ENCODE assay signal across 8 cellular contexts in the genomic region with DNA sequence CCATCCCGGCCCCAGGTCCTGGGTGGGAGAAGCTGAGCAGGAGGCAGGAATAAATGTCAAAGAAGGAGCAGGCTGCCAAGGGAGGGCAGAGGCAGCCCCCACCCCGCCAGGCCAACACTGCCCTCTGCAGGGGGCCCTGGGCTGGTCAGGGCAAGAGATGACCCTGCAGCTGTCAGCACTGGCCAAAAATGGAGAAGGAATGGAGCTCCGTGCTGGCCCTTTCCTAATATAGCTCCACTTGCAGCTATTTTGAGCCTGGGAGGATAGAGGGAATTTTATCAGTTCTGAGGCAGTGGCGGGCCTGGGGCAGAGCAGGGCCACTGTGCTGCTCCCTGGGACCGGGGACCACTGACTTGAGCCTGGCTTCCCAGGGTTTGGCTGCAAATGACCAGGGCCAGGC. TPM values are rescaled to one million over a fixed set of nuclear protein-coding genes. Genes with fewer than 3 reads are reported as not detected.
A peak's percentile ranks its signal among the peaks of the same experiment; 100 is the strongest.
DNase-seq lines count a peak whose midpoint lies in the region; ATAC-seq, FAIRE-seq and TF ChIP-seq lines count a peak whose summit lies in the region.

No MANE protein-coding gene starts in this region.

- ATAC-seq in activated CD4-positive, alpha-beta T cell treated with anti-CD3 and anti-CD28 coated beads for 36 hours: no peak

- no peak overlapping the region for H2AFZ ChIP-seq in keratinocyte (ENCODE audit: control insufficient read depth, low read length)

- POLR2A ChIA-PET in activated CD4-positive, alpha-beta T cell treated with anti-CD3 and anti-CD28 coated beads for 36 hours (lab: Charles Lee): no interaction called here

- H3K36me3 ChIP-seq in ascending aorta (peaks cover 27 to 31% of the 10 kb centered on the region in 2 donors), keratinocyte (ENCODE audit: control insufficient read depth in 2 of 2, extremely low read depth in 1 of 2, insufficient read depth in 2 of 2, low read length in 2 of 2) (no peaks in the 10 kb centered on the region), uterus (no peaks in the 10 kb centered on the region)

- FAIRE-seq in keratinocyte (lab: Jason Lieb, UNC): no peak

- H3K79me2 ChIP-seq in keratinocyte (ENCODE audit: control insufficient read depth, insufficient read depth, low read length): no peaks in the 10 kb centered on the region

- peak overlapping the region in 1 of 2 donors; percentile 36 for H3K4me3 ChIP-seq in ascending aorta
- no peak overlapping the region for H3K4me3 ChIP-seq in keratinocyte (ENCODE audit: control insufficient read depth in 2 of 3, extremely low read depth in 1 of 3, insufficient read depth in 2 of 3, low read depth in 1 of 3, low read length in 3 of 3)
- no peak overlapping the region for H3K4me3 ChIP-seq in uterus

- no peak overlapping the region for H3K9ac ChIP-seq in keratinocyte (ENCODE audit: control insufficient read depth, extremely low read depth, insufficient read depth, low read length)

- H3K9me1 ChIP-seq in keratinocyte (ENCODE audit: control insufficient read depth, extremely low read depth, insufficient read depth, low read length): no peaks in the 10 kb centered on the region

- H3K36me3 Mint-ChIP-seq in activated CD4-positive, alpha-beta T cell treated with anti-CD3 and anti-CD28 coated beads for 36 hours (ENCODE audit: low read depth): no peaks in the 10 kb centered on the region
- no peaks in the 10 kb centered on the region for H3K36me3 Mint-ChIP-seq in activated T-helper 1 cell treated with anti-CD3 and anti-CD28 coated beads, Interleukin-12 subunit alpha, Interleukin-12 subunit beta, Interleukin-2, Interleukin-4 antibody, amounts not matched to agents 30 ng/mL and 10 ng/mL and 1 ng/mL, durations not matched to agents 14 hours and 24 hours and 36 hours (ENCODE audit: low read depth)

- intact Hi-C loops in activated CD4-positive, alpha-beta T cell treated with anti-CD3 and anti-CD28 coated beads for 36 hours (cut with DNase I, micrococcal nuclease): no loop called here
- intact Hi-C loops in ascending aorta (cut with DNase I): loop anchor here (5.0 kb wide), 1 partner anchor 162 kb away; a partner anchor contains a TSS
- intact Hi-C loops in uterus (cut with DNase I; ENCODE audit: low total_unique reads): no loop called here
- intact Hi-C loops in activated T-helper 1 cell treated with anti-CD3 and anti-CD28 coated beads, Interleukin-12 subunit alpha, Interleukin-12 subunit beta, Interleukin-2, Interleukin-4 antibody, amounts not matched to agents 30 ng/mL and 10 ng/mL and 1 ng/mL, durations not matched to agents 14 hours and 24 hours and 36 hours (cut with micrococcal nuclease): no loop called here

- peak; percentile 55 to 60 (median 60) for TF ChIP-seq CTCF in ascending aorta (IDR thresholded peaks at IDR 0.05)
- peak in 2 of 3 experiments; percentile 37 to 59 for TF ChIP-seq CTCF in keratinocyte (optimal IDR thresholded peaks at IDR 0.05 in 1 of 3, IDR thresholded peaks at IDR 0.05 in 1 of 3, conservative IDR thresholded peaks at IDR 0.05 in 1 of 3; ENCODE audit: extremely low read depth in 1 of 3, insufficient read depth in 2 of 3, low read length in 3 of 3)
- peak in 3 of 4 experiments; percentile 42 to 55 (median 47) for TF ChIP-seq CTCF in uterus (IDR thresholded peaks at IDR 0.05)

- no peaks in the 10 kb centered on the region for H3K9me3 ChIP-seq in ascending aorta
- no peaks in the 10 kb centered on the region for H3K9me3 ChIP-seq in keratinocyte (ENCODE audit: control insufficient read depth, low read depth, low read length)
- no peaks in the 10 kb centered on the region for H3K9me3 ChIP-seq in uterus

- no peaks in the 10 kb centered on the region for H3K27me3 Mint-ChIP-seq in activated CD4-positive, alpha-beta T cell treated with anti-CD3 and anti-CD28 coated beads for 36 hours
- H3K27me3 Mint-ChIP-seq in activated T-helper 1 cell treated with anti-CD3 and anti-CD28 coated beads, Interleukin-12 subunit alpha, Interleukin-12 subunit beta, Interleukin-2, Interleukin-4 antibody, amounts not matched to agents 30 ng/mL and 10 ng/mL and 1 ng/mL, durations not matched to agents 14 hours and 24 hours and 36 hours (ENCODE audit: insufficient read depth): peaks cover 2% of the 10 kb centered on the region

- H3K4me2 ChIP-seq in keratinocyte (ENCODE audit: control insufficient read depth, extremely low read depth, insufficient read depth, low read depth, low read length): no peak overlapping the region

- no peak for TF ChIP-seq POLR2A in uterus (IDR thresholded peaks at IDR 0.05)

- H3K27ac ChIP-seq in ascending aorta (peak overlapping the region; percentile 78 to 81), keratinocyte (ENCODE audit: control insufficient read depth, insufficient read depth, low read length) (no peak overlapping the region), uterus (peak overlapping the region; percentile 73 to 78)

- peak; percentile 14 for DNase-seq in activated CD4-positive, alpha-beta T cell treated with anti-CD3 and anti-CD28 coated beads for 36 hours
- no peak for DNase-seq in activated CD4-positive, alpha-beta T cell treated with anti-CD3 and anti-CD28 coated beads for 1 hour
- DNase-seq in ascending aorta (ENCODE audit: low spot score in 2 of 2): peak in 1 of 2 donors; percentile 81
- DNase-seq in keratinocyte (ENCODE audit: low read depth, low spot score): no peak
- DNase-seq in uterus: peak; percentile 59 to 61
- DNase-seq in DMS153 treated with DMSO at 0.1 percent for 48 hours (lab: John Stamatoyannopoulos, UW; ENCODE audit: unreplicated experiment): no peak
- no peak for DNase-seq in T-helper 2 cell
- DNase-seq in activated T-helper 1 cell treated with anti-CD3 and anti-CD28 coated beads, Interleukin-12 subunit alpha, Interleukin-12 subunit beta, Interleukin-2, Interleukin-4 antibody, amounts not matched to agents 30 ng/mL and 10 ng/mL and 1 ng/mL, durations not matched to agents 14 hours and 24 hours and 36 hours (ENCODE audit: low spot score): no peak

- H3K4me3 Mint-ChIP-seq in activated CD4-positive, alpha-beta T cell treated with anti-CD3 and anti-CD28 coated beads for 36 hours: no peak overlapping the region
- no peak overlapping the region for H3K4me3 Mint-ChIP-seq in activated T-helper 1 cell treated with anti-CD3 and anti-CD28 coated beads, Interleukin-12 subunit alpha, Interleukin-12 subunit beta, Interleukin-2, Interleukin-4 antibody, amounts not matched to agents 30 ng/mL and 10 ng/mL and 1 ng/mL, durations not matched to agents 14 hours and 24 hours and 36 hours

- no peaks in the 10 kb centered on the region for H3K4me1 Mint-ChIP-seq in activated CD4-positive, alpha-beta T cell treated with anti-CD3 and anti-CD28 coated beads for 36 hours
- H3K4me1 Mint-ChIP-seq in activated T-helper 1 cell treated with anti-CD3 and anti-CD28 coated beads, Interleukin-12 subunit alpha, Interleukin-12 subunit beta, Interleukin-2, Interleukin-4 antibody, amounts not matched to agents 30 ng/mL and 10 ng/mL and 1 ng/mL, durations not matched to agents 14 hours and 24 hours and 36 hours (ENCODE audit: low read depth): no peaks in the 10 kb centered on the region

- H3K9me3 Mint-ChIP-seq in activated CD4-positive, alpha-beta T cell treated with anti-CD3 and anti-CD28 coated beads for 36 hours (ENCODE audit: low read depth): no peaks in the 10 kb centered on the region
- no peaks in the 10 kb centered on the region for H3K9me3 Mint-ChIP-seq in activated T-helper 1 cell treated with anti-CD3 and anti-CD28 coated beads, Interleukin-12 subunit alpha, Interleukin-12 subunit beta, Interleukin-2, Interleukin-4 antibody, amounts not matched to agents 30 ng/mL and 10 ng/mL and 1 ng/mL, durations not matched to agents 14 hours and 24 hours and 36 hours

- H4K20me1 ChIP-seq in keratinocyte (ENCODE audit: control insufficient read depth, extremely low read depth, insufficient read depth, low read length): no peaks in the 10 kb centered on the region

- H3K27me3 ChIP-seq in ascending aorta (no peaks in the 10 kb centered on the region), keratinocyte (ENCODE audit: control insufficient read depth, extremely low read depth, insufficient read depth, low read length) (peaks cover 21% of the 10 kb centered on the region), uterus (no peaks in the 10 kb centered on the region)

- H3K4me1 ChIP-seq in ascending aorta: peaks cover 21 to 71% of the 10 kb centered on the region in 2 donors
- H3K4me1 ChIP-seq in keratinocyte (ENCODE audit: control insufficient read depth, extremely low read depth, insufficient read depth, low read length): no peaks in the 10 kb centered on the region
- no peaks in the 10 kb centered on the region for H3K4me1 ChIP-seq in uterus

- no peak overlapping the region for H3K27ac Mint-ChIP-seq in activated CD4-positive, alpha-beta T cell treated with anti-CD3 and anti-CD28 coated beads for 36 hours
- H3K27ac Mint-ChIP-seq in activated T-helper 1 cell treated with anti-CD3 and anti-CD28 coated beads, Interleukin-12 subunit alpha, Interleukin-12 subunit beta, Interleukin-2, Interleukin-4 antibody, amounts not matched to agents 30 ng/mL and 10 ng/mL and 1 ng/mL, durations not matched to agents 14 hours and 24 hours and 36 hours: no peak overlapping the region

- CTCF ChIA-PET in activated CD4-positive, alpha-beta T cell treated with anti-CD3 and anti-CD28 coated beads for 36 hours (lab: Charles Lee): interaction anchor here (0.8 to 1.0 kb wide), 3 partner anchors 10 to 207 kb away, joined by 3 read pairs; no protein-coding TSS in a partner anchor

- dilution Hi-C loops in keratinocyte (cut with MboI; ENCODE audit: extremely low pct_ligation_motif_present, low sequenced_read_pairs): no loop called here

RNA-seq across cellular contexts. Expression of a gene that starts 16.0 kb away (rescaled TPM):
- total RNA-seq in activated CD4-positive, alpha-beta T cell treated with anti-CD3 and anti-CD28 coated beads for 36 hours: under 1 TPM; 0.05 to 0.09 TPM
- total RNA-seq in ascending aorta (27.4 TPM), uterus (10 to 100 TPM in 1 of 4 donors, 1 to 10 TPM in 2, under 1 TPM in 1; 0.97 to 33.4 (median 4.2) TPM)
- polyA plus RNA-seq in keratinocyte: 0.01 TPM in 2 of 3 replicates, not detected in the other
- 0.07 TPM for polyA plus RNA-seq in keratinocyte (2011; ENCODE audit: low read depth)
- 0.01 TPM in 1 of 2 replicates, not detected in the other for polyA plus RNA-seq in keratinocyte (2011; cell fraction: cytosol; rRNA removed)
- not detected in 2 replicates for polyA plus RNA-seq in keratinocyte (2011; cell fraction: nucleus; rRNA removed)
- 0.03 and 0.04 TPM in 2 replicates for polyA plus RNA-seq in keratinocyte (2012; ENCODE audit: low replicate concordance)
- not detected in 3 replicates for polyA minus RNA-seq in keratinocyte
- not detected for polyA minus RNA-seq in keratinocyte (2011; cell fraction: cytosol; rRNA and poly(A)+ RNA removed)
- not detected in 2 replicates for polyA minus RNA-seq in keratinocyte (2011; cell fraction: nucleus; rRNA and poly(A)+ RNA removed)
- 0.10 TPM in 1 of 2 replicates, not detected in the other for total RNA-seq in activated T-helper 1 cell treated with anti-CD3 and anti-CD28 coated beads, Interleukin-12 subunit alpha, Interleukin-12 subunit beta, Interleukin-2, Interleukin-4 antibody, amounts not matched to agents 30 ng/mL and 10 ng/mL and 1 ng/mL, durations not matched to agents 14 hours and 24 hours and 36 hours

RNA-seq across cellular contexts. Expression of a gene that starts 30.0 kb away (rescaled TPM):
- not detected for total RNA-seq in activated CD4-positive, alpha-beta T cell treated with anti-CD3 and anti-CD28 coated beads for 36 hours
- total RNA-seq in ascending aorta (not detected), uterus (not detected)
- not detected in 3 replicates for polyA plus RNA-seq in keratinocyte
- not detected for polyA plus RNA-seq in keratinocyte (2011; ENCODE audit: low read depth)
- not detected in 2 replicates for polyA plus RNA-seq in keratinocyte (2011; cell fraction: cytosol; rRNA removed)
- not detected in 2 replicates for polyA plus RNA-seq in keratinocyte (2011; cell fraction: nucleus; rRNA removed)
- not detected in 2 replicates for polyA plus RNA-seq in keratinocyte (2012; ENCODE audit: low replicate concordance)
- polyA minus RNA-seq in keratinocyte: not detected in 3 replicates
- polyA minus RNA-seq in keratinocyte (2011; cell fraction: cytosol; rRNA and poly(A)+ RNA removed): not detected
- polyA minus RNA-seq in keratinocyte (2011; cell fraction: nucleus; rRNA and poly(A)+ RNA removed): not detected in 2 replicates
- not detected in 2 replicates for total RNA-seq in activated T-helper 1 cell treated with anti-CD3 and anti-CD28 coated beads, Interleukin-12 subunit alpha, Interleukin-12 subunit beta, Interleukin-2, Interleukin-4 antibody, amounts not matched to agents 30 ng/mL and 10 ng/mL and 1 ng/mL, durations not matched to agents 14 hours and 24 hours and 36 hours

Comparison
In these comparisons a context has a peak if more than half of its experiments do, and no peak if none do; other contexts are left out.
1. DNase-seq: peak in activated CD4-positive, alpha-beta T cell treated with anti-CD3 and anti-CD28 coated beads for 36 hours (single experiment) and uterus (2 of 2); none in activated CD4-positive, alpha-beta T cell treated with anti-CD3 and anti-CD28 coated beads for 1 hour (single experiment), keratinocyte (single experiment), DMS153 treated with DMSO at 0.1 percent for 48 hours (single experiment), T-helper 2 cell (0 of 5) and activated T-helper 1 cell treated with anti-CD3 and anti-CD28 coated beads, Interleukin-12 subunit alpha, Interleukin-12 subunit beta, Interleukin-2, Interleukin-4 antibody, amounts not matched to agents 30 ng/mL and 10 ng/mL and 1 ng/mL, durations not matched to agents 14 hours and 24 hours and 36 hours (single experiment).
2. Peak in every context shown above with its lines, with median percentiles within 50 percentile points of each other: CTCF ChIP-seq.